ENCODE assay signal across 9 cellular contexts in the genomic region with DNA sequence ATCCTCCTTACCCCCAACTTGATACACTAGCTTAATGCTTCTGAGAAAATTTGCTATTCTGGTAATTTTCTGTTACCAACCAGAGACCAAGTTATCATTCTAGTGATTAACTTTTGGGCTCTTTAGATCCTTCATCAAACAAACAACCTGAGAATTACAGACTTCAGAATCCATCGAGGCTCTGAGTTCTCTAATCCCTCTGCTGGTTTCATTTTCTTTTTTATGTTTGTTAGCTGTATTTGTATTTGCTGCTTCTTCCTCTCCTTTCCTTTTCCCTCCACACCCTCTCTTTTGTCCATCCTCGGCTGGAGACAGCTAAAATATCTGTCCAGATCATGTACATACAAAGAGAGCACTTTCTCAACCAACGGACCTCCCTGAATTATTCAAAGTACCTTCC.
A peak's percentile ranks its signal among the peaks of the same experiment; 100 is the strongest.
DNase-seq lines count a peak whose midpoint lies in the region; ATAC-seq, FAIRE-seq and TF ChIP-seq lines count a peak whose summit lies in the region.
"Had no signal": no experiment of that assay in that cellular context is flagged by ENCODE, and none has a peak within 500 bp of the region (broad histone marks: within the 10 kb centered on the region; RNA-seq: fewer than 3 reads in every experiment).

No MANE protein-coding gene starts in this region.

- no peak for TF ChIP-seq CTCF in left ventricle myocardium inferior (IDR thresholded peaks at IDR 0.05; ENCODE audit: borderline replicate concordance)
- TF ChIP-seq CTCF in kidney (IDR thresholded peaks at IDR 0.05; ENCODE audit: borderline replicate concordance, extremely low read depth, insufficient read depth), result no peak
- no peak for TF ChIP-seq CTCF in upper lobe of left lung (IDR thresholded peaks at IDR 0.05)

- H3K27me3 ChIP-seq in left ventricle myocardium inferior (ENCODE audit: low read depth) (no peaks in the 10 kb centered on the region), upper lobe of left lung (no peaks in the 10 kb centered on the region)

- TF ChIP-seq EP300 in upper lobe of left lung (IDR thresholded peaks at IDR 0.05), result no peak

- H3K36me3 ChIP-seq in left ventricle myocardium inferior (no peaks in the 10 kb centered on the region), kidney (ENCODE audit: control insufficient read depth in 1 of 2, insufficient read depth in 2 of 2, low read length in 2 of 2) (no peaks in the 10 kb centered on the region), upper lobe of left lung (no peaks in the 10 kb centered on the region)

- H3K9me3 ChIP-seq in left ventricle myocardium inferior (replicated peaks), result peaks cover 4% of the 10 kb centered on the region
- no peaks in the 10 kb centered on the region for H3K9me3 ChIP-seq in kidney (ENCODE audit: control insufficient read depth in 1 of 2, low read length in 2 of 2)
- no peaks in the 10 kb centered on the region for H3K9me3 ChIP-seq in upper lobe of left lung

- no peak overlapping the region for H3K9ac ChIP-seq in kidney (ENCODE audit: low read length in 2 of 2)

- TF ChIP-seq POLR2A in upper lobe of left lung (IDR thresholded peaks at IDR 0.05), result no peak

- H3K4me1 Mint-ChIP-seq in T-helper 2 cell treated with Interferon-gamma antibody and Interleukin-4, amounts not matched to agents 5 μg/mL and 100 μg/mL, for 36 hours (ENCODE audit: low read depth), result peaks cover 54% of the 10 kb centered on the region

- H3K4me3 ChIP-seq in left ventricle myocardium inferior (peak overlapping the region; percentile 27), kidney (ENCODE audit: low read length in 2 of 2) (peak overlapping the region; percentile 40 to 42), upper lobe of left lung (peak overlapping the region in 3 of 4 donors; percentile 13 to 35 (median 18))

- H3K27ac Mint-ChIP-seq in T-helper 2 cell treated with Interferon-gamma antibody and Interleukin-4, amounts not matched to agents 5 μg/mL and 100 μg/mL, for 36 hours, result peak overlapping the region; percentile 86

- H3K9me3 Mint-ChIP-seq in T-helper 2 cell treated with Interferon-gamma antibody and Interleukin-4, amounts not matched to agents 5 μg/mL and 100 μg/mL, for 36 hours, result no peaks in the 10 kb centered on the region

- ATAC-seq in upper lobe of left lung (ENCODE audit: low FRiP score in 2 of 2), result no peak
- no peak for ATAC-seq in GM18870 (IDR thresholded peaks at IDR 0.05; ENCODE audit: unreplicated experiment)

- FAIRE-seq in kidney (lab: Jason Lieb, UNC), result no peak

- WGBS in upper lobe of left lung, 2 donors, result 6 to 15% methylated on average over 3 of the region's 3 CpGs

- H3K4me1 ChIP-seq in left ventricle myocardium inferior, result no peaks in the 10 kb centered on the region
- H3K4me1 ChIP-seq in kidney (ENCODE audit: control insufficient read depth in 1 of 2, insufficient read depth in 1 of 2, low read depth in 1 of 2, low read length in 2 of 2), result peaks cover 6 to 7% of the 10 kb centered on the region in 2 donors
- peaks cover 2 to 16% (median 8%) of the 10 kb centered on the region in 4 donors for H3K4me1 ChIP-seq in upper lobe of left lung

- no peak overlapping the region for H3K27ac ChIP-seq in left ventricle myocardium inferior (replicated peaks)
- H3K27ac ChIP-seq in kidney (ENCODE audit: low read depth in 2 of 2, low read length in 2 of 2), result peak overlapping the region in 1 of 2 donors; percentile 20
- peak overlapping the region in 3 of 4 donors; percentile 46 to 66 (median 62) for H3K27ac ChIP-seq in upper lobe of left lung
- H3K27ac ChIP-seq: RWPE1 had no signal

- DNase-seq in left ventricle myocardium inferior (no peak), cardiac septum (ENCODE audit: low spot score) (no peak), kidney (no peak), upper lobe of left lung (no peak), NCI-H345 (lab: John Stamatoyannopoulos, UW) (no peak), NCI-H2196 treated with DMSO at 0.1 percent for 48 hours (lab: John Stamatoyannopoulos, UW; ENCODE audit: unreplicated experiment) (no peak)
- DNase-seq in T-helper 2 cell treated with Interferon-gamma antibody and Interleukin-4, amounts not matched to agents 5 μg/mL and 100 μg/mL, for 36 hours (ENCODE audit: low spot score), result no peak

- intact Hi-C loops in left ventricle myocardium inferior (cut with micrococcal nuclease), result no loop called here
- intact Hi-C loops in cardiac septum (cut with DNase I), result no loop called here
- intact Hi-C loops in kidney (cut with DNase I), result no loop called here

- peak overlapping the region; percentile 89 for H3K4me3 Mint-ChIP-seq in T-helper 2 cell treated with Interferon-gamma antibody and Interleukin-4, amounts not matched to agents 5 μg/mL and 100 μg/mL, for 36 hours

- H3K36me3 Mint-ChIP-seq in T-helper 2 cell treated with Interferon-gamma antibody and Interleukin-4, amounts not matched to agents 5 μg/mL and 100 μg/mL, for 36 hours (ENCODE audit: low read depth), result peaks cover 8% of the 10 kb centered on the region

- H3K27me3 Mint-ChIP-seq in T-helper 2 cell treated with Interferon-gamma antibody and Interleukin-4, amounts not matched to agents 5 μg/mL and 100 μg/mL, for 36 hours (ENCODE audit: low read depth), result no peaks in the 10 kb centered on the region
